Comparison of ENCODE assay signal across 2 cellular contexts in the genomic region with DNA sequence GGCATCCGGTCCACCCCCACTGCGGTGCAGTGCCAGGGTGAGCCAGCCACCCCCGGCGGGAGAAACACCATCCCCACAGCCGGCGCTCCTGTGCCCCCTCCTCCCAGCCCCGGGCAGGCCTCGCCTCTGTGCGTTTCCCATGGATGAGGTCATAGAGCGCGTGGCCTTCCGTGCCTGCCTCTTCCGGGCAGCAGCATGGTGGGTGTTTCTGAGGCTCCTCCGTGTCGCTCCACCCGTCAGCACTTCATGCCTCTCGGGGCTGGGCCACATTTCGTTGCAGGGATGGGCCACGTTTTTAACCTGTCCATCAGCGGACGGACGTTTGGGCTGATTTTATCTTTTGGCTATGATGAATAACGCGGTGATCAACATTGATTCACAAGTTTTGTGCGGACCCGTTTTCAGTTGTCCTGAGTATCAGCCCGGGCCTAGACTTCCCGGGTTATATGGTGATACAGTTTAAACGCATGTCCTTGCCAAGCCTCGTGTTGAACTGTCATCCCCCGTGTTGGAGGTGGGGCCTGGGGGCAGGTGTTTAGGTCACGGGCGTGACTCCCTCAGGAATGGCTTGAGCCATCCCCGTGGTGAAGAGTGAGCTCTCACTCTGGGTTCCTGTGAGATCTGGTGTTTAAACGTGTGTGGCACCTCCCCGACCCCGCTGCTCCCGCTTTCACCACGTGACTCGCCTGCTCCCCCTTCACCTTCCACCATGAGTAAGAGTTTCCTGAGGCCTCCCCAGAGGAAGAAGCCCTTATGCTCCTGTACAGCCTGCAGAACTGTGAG.
TF ChIP-seq lines count a peak whose summit lies in the region.

No MANE protein-coding gene starts in this region.

TF ChIP-seq in IMR-90, 13 proteins besides CTCF, POLR2A, EP300 and RAD21 (continued from another document):
- TF ChIP-seq, protein P1, sequence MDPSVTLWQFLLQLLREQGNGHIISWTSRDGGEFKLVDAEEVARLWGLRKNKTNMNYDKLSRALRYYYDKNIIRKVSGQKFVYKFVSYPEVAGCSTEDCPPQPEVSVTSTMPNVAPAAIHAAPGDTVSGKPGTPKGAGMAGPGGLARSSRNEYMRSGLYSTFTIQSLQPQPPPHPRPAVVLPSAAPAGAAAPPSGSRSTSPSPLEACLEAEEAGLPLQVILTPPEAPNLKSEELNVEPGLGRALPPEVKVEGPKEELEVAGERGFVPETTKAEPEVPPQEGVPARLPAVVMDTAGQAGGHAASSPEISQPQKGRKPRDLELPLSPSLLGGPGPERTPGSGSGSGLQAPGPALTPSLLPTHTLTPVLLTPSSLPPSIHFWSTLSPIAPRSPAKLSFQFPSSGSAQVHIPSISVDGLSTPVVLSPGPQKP (IDR thresholded peaks at IDR 0.05; ENCODE audit: borderline replicate concordance, low read depth, low read length): no peak
- no peak for TF ChIP-seq MXI1 (IDR thresholded peaks at IDR 0.05; ENCODE audit: borderline replicate concordance, low read depth, low read length)
- TF ChIP-seq MAZ (IDR thresholded peaks at IDR 0.05; ENCODE audit: borderline replicate concordance, low read depth, low read length): no peak
- no peak for TF ChIP-seq SMC3 (IDR thresholded peaks at IDR 0.05; ENCODE audit: low read depth, low read length)
- TF ChIP-seq CEBPB (IDR thresholded peaks at IDR 0.05; ENCODE audit: low read depth, low read length): no peak

TF ChIP-seq in K562, 482 proteins besides CTCF, POLR2A, EP300 and RAD21 (continued from another document and continues in another):
- TF ChIP-seq, protein P2, sequence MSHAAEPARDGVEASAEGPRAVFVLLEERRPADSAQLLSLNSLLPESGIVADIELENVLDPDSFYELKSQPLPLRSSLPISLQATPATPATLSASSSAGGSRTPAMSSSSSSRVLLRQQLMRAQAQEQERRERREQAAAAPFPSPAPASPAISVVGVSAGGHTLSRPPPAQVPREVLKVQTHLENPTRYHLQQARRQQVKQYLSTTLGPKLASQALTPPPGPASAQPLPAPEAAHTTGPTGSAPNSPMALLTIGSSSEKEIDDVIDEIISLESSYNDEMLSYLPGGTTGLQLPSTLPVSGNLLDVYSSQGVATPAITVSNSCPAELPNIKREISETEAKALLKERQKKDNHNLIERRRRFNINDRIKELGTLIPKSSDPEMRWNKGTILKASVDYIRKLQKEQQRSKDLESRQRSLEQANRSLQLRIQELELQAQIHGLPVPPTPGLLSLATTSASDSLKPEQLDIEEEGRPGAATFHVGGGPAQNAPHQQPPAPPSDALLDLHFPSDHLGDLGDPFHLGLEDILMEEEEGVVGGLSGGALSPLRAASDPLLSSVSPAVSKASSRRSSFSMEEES (CRISPR knock-in tag; IDR thresholded peaks at IDR 0.05): peak; percentile 85
- TF ChIP-seq FOSL1 (tag; conservative IDR thresholded peaks at IDR 0.05) (peak; percentile 48), TRIM24 (IDR thresholded peaks at IDR 0.05) (no peak), NCOA4 (IDR thresholded peaks at IDR 0.05; ENCODE audit: partially characterized antibody) (no peak), SIN3A (IDR thresholded peaks at IDR 0.05; ENCODE audit: borderline replicate concordance in 2 of 2, control insufficient read depth in 1 of 2, low read depth in 2 of 2, low read length in 2 of 2) (peak in 1 of 2 experiments; percentile 80; a peak in 2 of 4 replicates), FOXJ2 (tag; IDR thresholded peaks at IDR 0.05) (no peak), MECOM (CRISPR knock-in tag; IDR thresholded peaks at IDR 0.05) (no peak), FOXA1 (IDR thresholded peaks at IDR 0.05; ENCODE audit: borderline replicate concordance) (no peak), TRIM28 (IDR thresholded peaks at IDR 0.05) (no peak), ZFP30 (CRISPR knock-in tag; IDR thresholded peaks at IDR 0.05; ENCODE audit: borderline replicate concordance) (no peak), MTF1 (CRISPR knock-in tag; IDR thresholded peaks at IDR 0.05; ENCODE audit: borderline replicate concordance) (no peak), STAG1 (CRISPR knock-in tag; IDR thresholded peaks at IDR 0.05; ENCODE audit: borderline replicate concordance) (no peak), RBM25 (IDR thresholded peaks at IDR 0.05; ENCODE audit: low read depth, low read length, severe bottlenecking) (no peak), ZNF41 (CRISPR knock-in tag; conservative IDR thresholded peaks at IDR 0.05) (no peak), ZNF778 (CRISPR knock-in tag; IDR thresholded peaks at IDR 0.05) (no peak), HMGN3 (IDR thresholded peaks at IDR 0.05; ENCODE audit: borderline replicate concordance, extremely low read depth, insufficient read length, low read depth, low read length) (no peak), MXI1 (IDR thresholded peaks at IDR 0.05; ENCODE audit: low read depth, low read length) (peak; percentile 50; the same call in 1 of the 2 replicates), KDM5B (IDR thresholded peaks at IDR 0.05; ENCODE audit: insufficient replicate concordance, low read depth, low read length) (no peak), ATF1 (CRISPR knock-in tag; IDR thresholded peaks at IDR 0.05) (no peak), ATF1 (tag; IDR thresholded peaks at IDR 0.05) (no peak), NFRKB (IDR thresholded peaks at IDR 0.05; ENCODE audit: low read depth) (no peak), ZNF696 (CRISPR knock-in tag; conservative IDR thresholded peaks at IDR 0.05) (no peak), ZNF274 (IDR thresholded peaks at IDR 0.05; ENCODE audit: borderline replicate concordance, low read depth, low read length) (no peak), TOE1 (IDR thresholded peaks at IDR 0.05; ENCODE audit: borderline replicate concordance) (peak; percentile 71), TOE1 (CRISPR knock-in tag; IDR thresholded peaks at IDR 0.05; ENCODE audit: borderline replicate concordance, low read depth) (no peak), LARP7 (IDR thresholded peaks at IDR 0.05) (no peak), NCOA6 (IDR thresholded peaks at IDR 0.05) (no peak), HCFC1 (IDR thresholded peaks at IDR 0.05; ENCODE audit: low read depth, low read length) (no peak), ZNF75A (CRISPR knock-in tag; IDR thresholded peaks at IDR 0.05) (no peak), TAF15 (IDR thresholded peaks at IDR 0.05; ENCODE audit: low read depth, low read length) (no peak), HDAC1 (IDR thresholded peaks at IDR 0.05) (peak in 1 of 2 experiments; percentile 54; a peak in 2 of 4 replicates), L3MBTL2 (IDR thresholded peaks at IDR 0.05) (peak; percentile 82), MIER1 (IDR thresholded peaks at IDR 0.05; ENCODE audit: low read depth) (no peak), TEAD4 (IDR thresholded peaks at IDR 0.05; ENCODE audit: low read length) (no peak), TEAD4 (CRISPR knock-in tag; IDR thresholded peaks at IDR 0.05; ENCODE audit: borderline replicate concordance) (no peak), FIP1L1 (IDR thresholded peaks at IDR 0.05; ENCODE audit: low read depth, low read length, poor library complexity, severe bottlenecking) (no peak), ESRRB (CRISPR knock-in tag; IDR thresholded peaks at IDR 0.05; ENCODE audit: borderline replicate concordance) (no peak), SRF (CRISPR knock-in tag; IDR thresholded peaks at IDR 0.05) (no peak), ZNF668 (CRISPR knock-in tag; IDR thresholded peaks at IDR 0.05) (no peak), BRD4 (IDR thresholded peaks at IDR 0.05) (no peak), RFX1 (IDR thresholded peaks at IDR 0.05) (no peak), CREM (IDR thresholded peaks at IDR 0.05; ENCODE audit: low read depth) (peak; percentile 32), GABPB1 (CRISPR knock-in tag; IDR thresholded peaks at IDR 0.05) (0 out of 2 replicates have a peak, but pooled peaks have one; percentile 34), ARHGAP35 (IDR thresholded peaks at IDR 0.05; ENCODE audit: partially characterized antibody) (no peak), BHLHE40 (IDR thresholded peaks at IDR 0.05; ENCODE audit: low read length) (peak; percentile 48; the same call in 1 of the 2 replicates), SOX6 (IDR thresholded peaks at IDR 0.05) (no peak), RAD51 (IDR thresholded peaks at IDR 0.05; ENCODE audit: borderline replicate concordance, low read depth) (peak; percentile 83), NR3C1 (CRISPR knock-in tag; IDR thresholded peaks at IDR 0.05) (no peak), HEY1 (CRISPR knock-in tag; IDR thresholded peaks at IDR 0.05; ENCODE audit: borderline replicate concordance) (no peak)
- TF ChIP-seq, protein P3, sequence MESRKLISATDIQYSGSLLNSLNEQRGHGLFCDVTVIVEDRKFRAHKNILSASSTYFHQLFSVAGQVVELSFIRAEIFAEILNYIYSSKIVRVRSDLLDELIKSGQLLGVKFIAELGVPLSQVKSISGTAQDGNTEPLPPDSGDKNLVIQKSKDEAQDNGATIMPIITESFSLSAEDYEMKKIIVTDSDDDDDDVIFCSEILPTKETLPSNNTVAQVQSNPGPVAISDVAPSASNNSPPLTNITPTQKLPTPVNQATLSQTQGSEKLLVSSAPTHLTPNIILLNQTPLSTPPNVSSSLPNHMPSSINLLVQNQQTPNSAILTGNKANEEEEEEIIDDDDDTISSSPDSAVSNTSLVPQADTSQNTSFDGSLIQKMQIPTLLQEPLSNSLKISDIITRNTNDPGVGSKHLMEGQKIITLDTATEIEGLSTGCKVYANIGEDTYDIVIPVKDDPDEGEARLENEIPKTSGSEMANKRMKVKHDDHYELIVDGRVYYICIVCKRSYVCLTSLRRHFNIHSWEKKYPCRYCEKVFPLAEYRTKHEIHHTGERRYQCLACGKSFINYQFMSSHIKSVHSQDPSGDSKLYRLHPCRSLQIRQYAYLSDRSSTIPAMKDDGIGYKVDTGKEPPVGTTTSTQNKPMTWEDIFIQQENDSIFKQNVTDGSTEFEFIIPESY (CRISPR knock-in tag; IDR thresholded peaks at IDR 0.05): peak; percentile 71; the same call in 1 of the 2 replicates
- TF ChIP-seq, protein P4, sequence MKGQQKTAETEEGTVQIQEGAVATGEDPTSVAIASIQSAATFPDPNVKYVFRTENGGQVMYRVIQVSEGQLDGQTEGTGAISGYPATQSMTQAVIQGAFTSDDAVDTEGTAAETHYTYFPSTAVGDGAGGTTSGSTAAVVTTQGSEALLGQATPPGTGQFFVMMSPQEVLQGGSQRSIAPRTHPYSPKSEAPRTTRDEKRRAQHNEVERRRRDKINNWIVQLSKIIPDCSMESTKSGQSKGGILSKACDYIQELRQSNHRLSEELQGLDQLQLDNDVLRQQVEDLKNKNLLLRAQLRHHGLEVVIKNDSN (CRISPR knock-in tag; IDR thresholded peaks at IDR 0.05): peak; percentile 77
- TF ChIP-seq, protein P5, sequence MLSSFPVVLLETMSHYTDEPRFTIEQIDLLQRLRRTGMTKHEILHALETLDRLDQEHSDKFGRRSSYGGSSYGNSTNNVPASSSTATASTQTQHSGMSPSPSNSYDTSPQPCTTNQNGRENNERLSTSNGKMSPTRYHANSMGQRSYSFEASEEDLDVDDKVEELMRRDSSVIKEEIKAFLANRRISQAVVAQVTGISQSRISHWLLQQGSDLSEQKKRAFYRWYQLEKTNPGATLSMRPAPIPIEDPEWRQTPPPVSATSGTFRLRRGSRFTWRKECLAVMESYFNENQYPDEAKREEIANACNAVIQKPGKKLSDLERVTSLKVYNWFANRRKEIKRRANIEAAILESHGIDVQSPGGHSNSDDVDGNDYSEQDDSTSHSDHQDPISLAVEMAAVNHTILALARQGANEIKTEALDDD (IDR thresholded peaks at IDR 0.05): no peak
- TF ChIP-seq, protein P6, sequence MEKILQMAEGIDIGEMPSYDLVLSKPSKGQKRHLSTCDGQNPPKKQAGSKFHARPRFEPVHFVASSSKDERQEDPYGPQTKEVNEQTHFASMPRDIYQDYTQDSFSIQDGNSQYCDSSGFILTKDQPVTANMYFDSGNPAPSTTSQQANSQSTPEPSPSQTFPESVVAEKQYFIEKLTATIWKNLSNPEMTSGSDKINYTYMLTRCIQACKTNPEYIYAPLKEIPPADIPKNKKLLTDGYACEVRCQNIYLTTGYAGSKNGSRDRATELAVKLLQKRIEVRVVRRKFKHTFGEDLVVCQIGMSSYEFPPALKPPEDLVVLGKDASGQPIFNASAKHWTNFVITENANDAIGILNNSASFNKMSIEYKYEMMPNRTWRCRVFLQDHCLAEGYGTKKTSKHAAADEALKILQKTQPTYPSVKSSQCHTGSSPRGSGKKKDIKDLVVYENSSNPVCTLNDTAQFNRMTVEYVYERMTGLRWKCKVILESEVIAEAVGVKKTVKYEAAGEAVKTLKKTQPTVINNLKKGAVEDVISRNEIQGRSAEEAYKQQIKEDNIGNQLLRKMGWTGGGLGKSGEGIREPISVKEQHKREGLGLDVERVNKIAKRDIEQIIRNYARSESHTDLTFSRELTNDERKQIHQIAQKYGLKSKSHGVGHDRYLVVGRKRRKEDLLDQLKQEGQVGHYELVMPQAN (IDR thresholded peaks at IDR 0.05; ENCODE audit: borderline replicate concordance): peak; percentile 67; the same call in 1 of the 2 replicates
- TF ChIP-seq, protein P7, sequence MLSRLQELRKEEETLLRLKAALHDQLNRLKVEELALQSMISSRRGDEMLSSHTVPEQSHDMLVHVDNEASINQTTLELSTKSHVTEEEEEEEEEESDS (CRISPR knock-in tag; IDR thresholded peaks at IDR 0.05): no peak
- TF ChIP-seq, protein P8, sequence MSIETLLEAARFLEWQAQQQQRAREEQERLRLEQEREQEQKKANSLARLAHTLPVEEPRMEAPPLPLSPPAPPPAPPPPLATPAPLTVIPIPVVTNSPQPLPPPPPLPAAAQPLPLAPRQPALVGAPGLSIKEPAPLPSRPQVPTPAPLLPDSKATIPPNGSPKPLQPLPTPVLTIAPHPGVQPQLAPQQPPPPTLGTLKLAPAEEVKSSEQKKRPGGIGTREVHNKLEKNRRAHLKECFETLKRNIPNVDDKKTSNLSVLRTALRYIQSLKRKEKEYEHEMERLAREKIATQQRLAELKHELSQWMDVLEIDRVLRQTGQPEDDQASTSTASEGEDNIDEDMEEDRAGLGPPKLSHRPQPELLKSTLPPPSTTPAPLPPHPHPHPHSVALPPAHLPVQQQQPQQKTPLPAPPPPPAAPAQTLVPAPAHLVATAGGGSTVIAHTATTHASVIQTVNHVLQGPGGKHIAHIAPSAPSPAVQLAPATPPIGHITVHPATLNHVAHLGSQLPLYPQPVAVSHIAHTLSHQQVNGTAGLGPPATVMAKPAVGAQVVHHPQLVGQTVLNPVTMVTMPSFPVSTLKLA (conservative IDR thresholded peaks at IDR 0.05): peak; percentile 88 to 95
- TF ChIP-seq, protein P9, sequence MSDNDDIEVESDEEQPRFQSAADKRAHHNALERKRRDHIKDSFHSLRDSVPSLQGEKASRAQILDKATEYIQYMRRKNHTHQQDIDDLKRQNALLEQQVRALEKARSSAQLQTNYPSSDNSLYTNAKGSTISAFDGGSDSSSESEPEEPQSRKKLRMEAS (CRISPR knock-in tag; IDR thresholded peaks at IDR 0.05): peak; percentile 90
- TF ChIP-seq, protein P10, sequence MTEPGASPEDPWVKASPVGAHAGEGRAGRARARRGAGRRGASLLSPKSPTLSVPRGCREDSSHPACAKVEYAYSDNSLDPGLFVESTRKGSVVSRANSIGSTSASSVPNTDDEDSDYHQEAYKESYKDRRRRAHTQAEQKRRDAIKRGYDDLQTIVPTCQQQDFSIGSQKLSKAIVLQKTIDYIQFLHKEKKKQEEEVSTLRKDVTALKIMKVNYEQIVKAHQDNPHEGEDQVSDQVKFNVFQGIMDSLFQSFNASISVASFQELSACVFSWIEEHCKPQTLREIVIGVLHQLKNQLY (CRISPR knock-in tag; conservative IDR thresholded peaks at IDR 0.05): no peak
